In the genomic region with DNA sequence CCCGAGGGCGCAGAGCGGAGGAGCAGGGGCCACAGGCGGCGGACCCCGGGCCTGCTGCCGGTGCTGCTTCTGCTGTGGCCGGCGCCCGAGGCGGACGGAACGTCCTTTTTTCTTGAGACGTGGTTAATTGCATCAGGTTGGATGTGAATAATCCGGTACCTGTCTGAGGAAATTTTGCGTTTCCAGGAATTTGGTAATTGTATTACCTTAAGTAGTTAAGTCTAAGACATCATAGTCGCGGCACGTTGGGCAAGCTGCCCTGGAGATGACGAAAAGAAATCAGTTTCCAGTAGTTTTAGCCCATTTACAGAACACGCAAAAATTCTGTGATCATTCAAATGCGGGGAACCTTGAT, we compare ENCODE assay signal across 8 cellular contexts. TPM values are rescaled to one million over a fixed set of nuclear protein-coding genes. Genes with fewer than 3 reads are reported as not detected.
DNase-seq lines count a peak whose midpoint lies in the region; ATAC-seq lines count a peak whose summit lies in the region.

No MANE protein-coding gene starts in this region.

- H3K36me3 ChIP-seq in thymus (ENCODE audit: control insufficient read depth, insufficient read depth), result no peaks in the 10 kb centered on the region

- no peak for DNase-seq in activated CD4-positive, alpha-beta T cell treated with anti-CD3 and anti-CD28 coated beads, Interleukin-2, amount 10 ng/mL, durations not matched to agents 24 days and 14 days
- no peak for DNase-seq in activated CD4-positive, alpha-beta T cell treated with anti-CD3 and anti-CD28 coated beads, Interleukin-2, amount 50 U/mL, for 4 hours
- DNase-seq in activated CD4-positive, CD25-positive, alpha-beta regulatory T cell treated with anti-CD3 and anti-CD28 coated beads, Interleukin-2, amount 50 U/mL, for 72 hours, result no peak
- DNase-seq in SW480 (ENCODE audit: low spot score), result no peak

- peaks cover 6% of the 10 kb centered on the region for H3K4me1 ChIP-seq in thymus (ENCODE audit: control insufficient read depth, insufficient read depth, low read length)

- H3K27me3 ChIP-seq in layer of hippocampus (ENCODE audit: control insufficient read depth, insufficient read depth, low read length), result no peaks in the 10 kb centered on the region
- H3K27me3 ChIP-seq in thymus (ENCODE audit: control insufficient read depth, insufficient read depth), result no peaks in the 10 kb centered on the region

- peak overlapping the region; percentile 89 for H3K27ac Mint-ChIP-seq in activated CD4-positive, alpha-beta T cell treated with anti-CD3 and anti-CD28 coated beads, Interleukin-2, amount 10 ng/mL, durations not matched to agents 24 days and 14 days

- H3K4me3 Mint-ChIP-seq in activated CD4-positive, alpha-beta T cell treated with anti-CD3 and anti-CD28 coated beads, Interleukin-2, amount 10 ng/mL, durations not matched to agents 24 days and 14 days, result peak overlapping the region; percentile 90

- under 1% methylated on average over 22 of the region's 22 CpGs for WGBS in thymus

- H3K9me3 ChIP-seq in thymus (ENCODE audit: control insufficient read depth), result no peaks in the 10 kb centered on the region

- peaks cover 5% of the 10 kb centered on the region for H3K36me3 Mint-ChIP-seq in activated CD4-positive, alpha-beta T cell treated with anti-CD3 and anti-CD28 coated beads, Interleukin-2, amount 10 ng/mL, durations not matched to agents 24 days and 14 days (ENCODE audit: low read depth)

- peak overlapping the region; percentile 83 for H3K4me3 ChIP-seq in thymus (ENCODE audit: low read length)

- H3K4me1 Mint-ChIP-seq in activated CD4-positive, alpha-beta T cell treated with anti-CD3 and anti-CD28 coated beads, Interleukin-2, amount 10 ng/mL, durations not matched to agents 24 days and 14 days, result peaks cover 23% of the 10 kb centered on the region

- H3K27ac ChIP-seq in angular gyrus (ENCODE audit: low read depth, low read length) (peak overlapping the region; percentile 94), layer of hippocampus (ENCODE audit: low read depth, low read length) (peak overlapping the region; percentile 90), thymus (ENCODE audit: low read depth) (peak overlapping the region; percentile 93)

- no peak for ATAC-seq in HG03159 (IDR thresholded peaks at IDR 0.05; ENCODE audit: unreplicated experiment)

- no peaks in the 10 kb centered on the region for H3K9me3 Mint-ChIP-seq in activated CD4-positive, alpha-beta T cell treated with anti-CD3 and anti-CD28 coated beads, Interleukin-2, amount 10 ng/mL, durations not matched to agents 24 days and 14 days

- no peaks in the 10 kb centered on the region for H3K27me3 Mint-ChIP-seq in activated CD4-positive, alpha-beta T cell treated with anti-CD3 and anti-CD28 coated beads, Interleukin-2, amount 10 ng/mL, durations not matched to agents 24 days and 14 days

- intact Hi-C loops in activated CD4-positive, alpha-beta T cell treated with anti-CD3 and anti-CD28 coated beads, Interleukin-2, amount 10 ng/mL, durations not matched to agents 24 days and 14 days (cut with micrococcal nuclease), result loop anchor here (5.0 kb wide), 1 partner anchor 156 kb away; the partner anchor contains the start of gene ADORA2A

RNA-seq across cellular contexts. Expression of gene SPECC1L, which starts 0.8 kb away (rescaled TPM):
- 37.2 and 41.9 TPM in 2 replicates for total RNA-seq in activated CD4-positive, alpha-beta T cell treated with anti-CD3 and anti-CD28 coated beads, Interleukin-2, amount 10 ng/mL, durations not matched to agents 24 days and 14 days
- polyA plus RNA-seq in thymus, result 11.6 TPM

RNA-seq across cellular contexts. Expression of gene GGT5, which starts 26.5 kb away (rescaled TPM):
- total RNA-seq in activated CD4-positive, alpha-beta T cell treated with anti-CD3 and anti-CD28 coated beads, Interleukin-2, amount 10 ng/mL, durations not matched to agents 24 days and 14 days, result 0.07 TPM in 1 of 2 replicates, not detected in the other
- polyA plus RNA-seq in thymus, result 24.6 TPM
